1 cellular context compared by ENCODE assay signal in genomic region chr1:67753776-67754525, GRCh38.
TF ChIP-seq lines count a peak whose summit lies in the region.

No MANE protein-coding gene starts in this region.

TF ChIP-seq in IMR-90, 13 proteins besides CTCF, POLR2A, EP300 and RAD21:
- TF ChIP-seq CEBPB (IDR thresholded peaks at IDR 0.05; ENCODE audit: low read depth, low read length) (no peak), MAZ (IDR thresholded peaks at IDR 0.05; ENCODE audit: borderline replicate concordance, low read depth, low read length) (no peak), MAFK (IDR thresholded peaks at IDR 0.05; ENCODE audit: low read depth, low read length) (no peak), MXI1 (IDR thresholded peaks at IDR 0.05; ENCODE audit: borderline replicate concordance, low read depth, low read length) (no peak), RCOR1 (IDR thresholded peaks at IDR 0.05; ENCODE audit: insufficient replicate concordance, low read length) (no peak), FOS (IDR thresholded peaks at IDR 0.05; ENCODE audit: low read depth, low read length) (no peak), CHD1 (IDR thresholded peaks at IDR 0.05; ENCODE audit: low read depth, low read length) (no peak), BHLHE40 (IDR thresholded peaks at IDR 0.05; ENCODE audit: low read depth, low read length) (no peak), USF2 (IDR thresholded peaks at IDR 0.05; ENCODE audit: low read depth, low read length) (no peak), RFX5 (IDR thresholded peaks at IDR 0.05; ENCODE audit: low read depth, low read length) (no peak), ELK1 (IDR thresholded peaks at IDR 0.05; ENCODE audit: borderline replicate concordance, low read depth, low read length) (no peak), SMC3 (IDR thresholded peaks at IDR 0.05; ENCODE audit: low read depth, low read length) (no peak), NFE2L2 (IDR thresholded peaks at IDR 0.05; ENCODE audit: low read depth, low read length) (no peak)
